Comparison of ENCODE assay signal across 20 cellular contexts in the genomic region with DNA sequence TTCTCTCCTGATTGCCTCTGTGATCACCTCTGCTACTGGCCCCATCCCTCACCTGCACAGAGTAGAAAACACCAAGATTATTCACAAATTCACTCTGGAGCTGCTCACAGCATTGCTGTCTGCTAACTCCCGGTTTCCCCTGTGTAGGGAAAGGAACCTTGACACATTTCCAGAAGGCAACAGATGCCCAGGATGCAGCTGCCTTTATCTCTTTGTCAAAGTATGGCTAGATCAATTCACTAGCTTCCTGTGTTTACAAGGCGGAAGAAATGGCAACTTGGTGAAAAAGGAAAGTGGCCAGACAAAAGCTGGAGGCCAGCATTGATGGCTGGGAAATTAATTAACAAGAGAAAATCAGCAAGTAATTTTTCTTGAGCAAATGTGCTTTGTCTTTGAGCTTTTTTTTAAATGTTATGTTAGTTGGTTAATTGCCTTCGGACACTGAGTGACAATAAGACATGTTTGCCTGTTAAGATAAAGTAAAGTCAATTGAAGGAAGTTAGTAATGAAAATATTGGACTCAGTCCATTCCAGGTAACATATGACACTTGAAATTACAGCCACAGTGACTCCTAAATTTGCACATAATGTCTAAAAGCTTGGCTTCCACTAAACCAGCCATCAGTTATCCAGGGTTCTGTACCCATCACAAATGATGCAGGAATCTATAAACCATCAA.
DNase-seq lines count a peak whose midpoint lies in the region; ATAC-seq and TF ChIP-seq lines count a peak whose summit lies in the region.
"Had no signal": no experiment of that assay in that cellular context is flagged by ENCODE, and none has a peak within 500 bp of the region (broad histone marks: within the 10 kb centered on the region; RNA-seq: fewer than 3 reads in every experiment).

No MANE protein-coding gene starts in this region.

- TF ChIP-seq CTCF in SK-N-SH (IDR thresholded peaks at IDR 0.05) (no peak), gastroesophageal sphincter (IDR thresholded peaks at IDR 0.05) (no peak)

- TF ChIP-seq EP300 in SK-N-SH (IDR thresholded peaks at IDR 0.05; ENCODE audit: borderline replicate concordance in 1 of 2, low read depth in 1 of 2, low read length in 1 of 2) (peak in 1 of 2 experiments; percentile 33; a peak in 1 of 4 replicates), gastroesophageal sphincter (IDR thresholded peaks at IDR 0.05) (no peak)

- no peak overlapping the region for H3K4me3 ChIP-seq in SK-N-SH (ENCODE audit: low read depth in 2 of 2, low read length in 1 of 2)
- no peak overlapping the region for H3K4me3 ChIP-seq in gastroesophageal sphincter
- H3K4me3 ChIP-seq: PC-9 had no signal

- H2AFZ ChIP-seq in SK-N-SH (ENCODE audit: low read depth), result no peak overlapping the region
- H2AFZ ChIP-seq: PC-9 had no signal

- no peaks in the 10 kb centered on the region for H3K9me3 ChIP-seq in SK-N-SH
- H3K9me3 ChIP-seq in gastroesophageal sphincter, result peaks cover 0 to 5% (median 0%) of the 10 kb centered on the region in 3 donors

- H4K20me1 ChIP-seq in SK-N-SH (ENCODE audit: insufficient read depth), result no peaks in the 10 kb centered on the region

- no peak overlapping the region for H3K9ac ChIP-seq in SK-N-SH

- no peaks in the 10 kb centered on the region for H3K9me2 ChIP-seq in SK-N-SH

- ATAC-seq in gastroesophageal sphincter (peak; percentile 31), HG03432 (IDR thresholded peaks at IDR 0.05; ENCODE audit: unreplicated experiment) (no peak), HG03025 (IDR thresholded peaks at IDR 0.05; ENCODE audit: low FRiP score, unreplicated experiment) (no peak)
- ATAC-seq: HepG2 had no signal

- no peaks in the 10 kb centered on the region for H3F3A ChIP-seq in SK-N-SH (replicated peaks; ENCODE audit: insufficient read depth)

- H3K79me2 ChIP-seq in SK-N-SH (ENCODE audit: insufficient read depth), result no peaks in the 10 kb centered on the region

- CTCF ChIA-PET in SK-N-SH (lab: Yijun Ruan, JAX), result interaction anchor here (1.3 kb wide), 2 partner anchors 8 to 225 kb away, joined by 3 to 4 read pairs; no protein-coding TSS in a partner anchor

- H3K4me1 ChIP-seq in SK-N-SH (ENCODE audit: control insufficient read depth in 1 of 2, insufficient read depth in 2 of 2, low read depth in 1 of 2, low read length in 1 of 2), result peaks cover 0 to 15% of the 10 kb centered on the region in 2 experiments; a peak in 2 of 4 replicates
- H3K4me1 ChIP-seq in gastroesophageal sphincter, result no peaks in the 10 kb centered on the region

- no peaks in the 10 kb centered on the region for H3K36me3 ChIP-seq in SK-N-SH (replicated peaks in 1 of 2; ENCODE audit: control insufficient read depth in 1 of 2, insufficient read depth in 2 of 2, low read length in 1 of 2)
- no peaks in the 10 kb centered on the region for H3K36me3 ChIP-seq in gastroesophageal sphincter

- H3K27ac ChIP-seq in SK-N-SH (ENCODE audit: low read depth in 2 of 2, low read length in 1 of 2) (peak overlapping the region in 1 of 2 experiments; percentile 51; a peak in 1 of 4 replicates), gastroesophageal sphincter (no peak overlapping the region)
- H3K27ac ChIP-seq: PC-9 had no signal

- no peaks in the 10 kb centered on the region for H3K27me3 ChIP-seq in SK-N-SH (ENCODE audit: insufficient read depth)
- H3K27me3 ChIP-seq in gastroesophageal sphincter, result no peaks in the 10 kb centered on the region

- peak; percentile 10 for DNase-seq in Ammon's horn (ENCODE audit: low spot score)
- peak; percentile 84 for DNase-seq in COR-L47 (lab: John Stamatoyannopoulos, UW)
- DNase-seq in SK-N-SH, result peak; percentile 9
- DNase-seq in NCI-H1092 (lab: John Stamatoyannopoulos, UW), result no peak
- DNase-seq: Calu3; CD4-positive, alpha-beta T cell; GF-D8; GOT3; KG1; NCI-H1048; NCI-H1694 treated with DMSO at 0.1 percent for 48 hours; NCI-H2171 treated with DMSO at 0.1 percent for 48 hours; NCI-H446 treated with DMSO at 0.1 percent for 48 hours; NCI-H774; PC-9; T-helper 1 cell had no signal

- POLR2A ChIA-PET in SK-N-SH (lab: Yijun Ruan, JAX), result no interaction called here

- no peak for TF ChIP-seq POLR2A in gastroesophageal sphincter (IDR thresholded peaks at IDR 0.05)

- no peak for TF ChIP-seq RAD21 in SK-N-SH (IDR thresholded peaks at IDR 0.05; ENCODE audit: low read length)

- 31% methylated on average over 3 of the region's 3 CpGs for WGBS in SK-N-SH (ENCODE audit: low lambda C conversion rate)
- WGBS in gastroesophageal sphincter (ENCODE audit: low coverage in 1 of 2), 2 donors, result 36 to 43% methylated on average over 2 to 3 of the region's 3 CpGs

- no peak overlapping the region for H3K4me2 ChIP-seq in SK-N-SH
- H3K4me2 ChIP-seq: PC-9 had no signal

TF ChIP-seq in SK-N-SH, 30 proteins besides CTCF, POLR2A, EP300 and RAD21:
- TF ChIP-seq, protein P1, sequence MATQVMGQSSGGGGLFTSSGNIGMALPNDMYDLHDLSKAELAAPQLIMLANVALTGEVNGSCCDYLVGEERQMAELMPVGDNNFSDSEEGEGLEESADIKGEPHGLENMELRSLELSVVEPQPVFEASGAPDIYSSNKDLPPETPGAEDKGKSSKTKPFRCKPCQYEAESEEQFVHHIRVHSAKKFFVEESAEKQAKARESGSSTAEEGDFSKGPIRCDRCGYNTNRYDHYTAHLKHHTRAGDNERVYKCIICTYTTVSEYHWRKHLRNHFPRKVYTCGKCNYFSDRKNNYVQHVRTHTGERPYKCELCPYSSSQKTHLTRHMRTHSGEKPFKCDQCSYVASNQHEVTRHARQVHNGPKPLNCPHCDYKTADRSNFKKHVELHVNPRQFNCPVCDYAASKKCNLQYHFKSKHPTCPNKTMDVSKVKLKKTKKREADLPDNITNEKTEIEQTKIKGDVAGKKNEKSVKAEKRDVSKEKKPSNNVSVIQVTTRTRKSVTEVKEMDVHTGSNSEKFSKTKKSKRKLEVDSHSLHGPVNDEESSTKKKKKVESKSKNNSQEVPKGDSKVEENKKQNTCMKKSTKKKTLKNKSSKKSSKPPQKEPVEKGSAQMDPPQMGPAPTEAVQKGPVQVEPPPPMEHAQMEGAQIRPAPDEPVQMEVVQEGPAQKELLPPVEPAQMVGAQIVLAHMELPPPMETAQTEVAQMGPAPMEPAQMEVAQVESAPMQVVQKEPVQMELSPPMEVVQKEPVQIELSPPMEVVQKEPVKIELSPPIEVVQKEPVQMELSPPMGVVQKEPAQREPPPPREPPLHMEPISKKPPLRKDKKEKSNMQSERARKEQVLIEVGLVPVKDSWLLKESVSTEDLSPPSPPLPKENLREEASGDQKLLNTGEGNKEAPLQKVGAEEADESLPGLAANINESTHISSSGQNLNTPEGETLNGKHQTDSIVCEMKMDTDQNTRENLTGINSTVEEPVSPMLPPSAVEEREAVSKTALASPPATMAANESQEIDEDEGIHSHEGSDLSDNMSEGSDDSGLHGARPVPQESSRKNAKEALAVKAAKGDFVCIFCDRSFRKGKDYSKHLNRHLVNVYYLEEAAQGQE (IDR thresholded peaks at IDR 0.05; ENCODE audit: low read depth, low read length), result no peak
- TF ChIP-seq TEAD4 (IDR thresholded peaks at IDR 0.05; ENCODE audit: borderline replicate concordance, insufficient read depth) (no peak), MEF2A (IDR thresholded peaks at IDR 0.05; ENCODE audit: borderline replicate concordance, low read depth) (no peak), NRF1 (IDR thresholded peaks at IDR 0.05; ENCODE audit: low read depth, low read length) (no peak), RCOR1 (IDR thresholded peaks at IDR 0.05; ENCODE audit: low read length) (no peak), POLR2AphosphoS5 (IDR thresholded peaks at IDR 0.05; ENCODE audit: low read depth, low read length) (no peak), ELF1 (IDR thresholded peaks at IDR 0.05) (no peak), IRF3 (IDR thresholded peaks at IDR 0.05; ENCODE audit: low read depth, low read length) (no peak), CHD2 (IDR thresholded peaks at IDR 0.05; ENCODE audit: low read length, partially characterized antibody) (no peak), FOSL2 (IDR thresholded peaks at IDR 0.05; ENCODE audit: borderline replicate concordance, low read depth) (no peak)
- TF ChIP-seq, protein P2, sequence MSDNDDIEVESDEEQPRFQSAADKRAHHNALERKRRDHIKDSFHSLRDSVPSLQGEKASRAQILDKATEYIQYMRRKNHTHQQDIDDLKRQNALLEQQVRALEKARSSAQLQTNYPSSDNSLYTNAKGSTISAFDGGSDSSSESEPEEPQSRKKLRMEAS (IDR thresholded peaks at IDR 0.05; ENCODE audit: low read depth), result no peak
- TF ChIP-seq, protein P3, sequence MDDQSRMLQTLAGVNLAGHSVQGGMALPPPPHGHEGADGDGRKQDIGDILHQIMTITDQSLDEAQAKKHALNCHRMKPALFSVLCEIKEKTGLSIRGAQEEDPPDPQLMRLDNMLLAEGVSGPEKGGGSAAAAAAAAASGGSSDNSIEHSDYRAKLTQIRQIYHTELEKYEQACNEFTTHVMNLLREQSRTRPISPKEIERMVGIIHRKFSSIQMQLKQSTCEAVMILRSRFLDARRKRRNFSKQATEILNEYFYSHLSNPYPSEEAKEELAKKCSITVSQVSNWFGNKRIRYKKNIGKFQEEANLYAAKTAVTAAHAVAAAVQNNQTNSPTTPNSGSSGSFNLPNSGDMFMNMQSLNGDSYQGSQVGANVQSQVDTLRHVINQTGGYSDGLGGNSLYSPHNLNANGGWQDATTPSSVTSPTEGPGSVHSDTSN (IDR thresholded peaks at IDR 0.05), result no peak
TF ChIP-seq in SK-N-SH: peak in this region for 0.
